In genomic region chr7:88253640-88254039, GRCh38 we compare ENCODE assay signal across 24 cellular contexts. TPM values are rescaled to one million over a fixed set of nuclear protein-coding genes. Genes with fewer than 3 reads are reported as not detected.
DNase-seq lines count a peak whose midpoint lies in the region; ATAC-seq, FAIRE-seq and TF ChIP-seq lines count a peak whose summit lies in the region.
"Had no signal": no experiment of that assay in that cellular context is flagged by ENCODE, and none has a peak within 500 bp of the region (broad histone marks: within the 10 kb centered on the region; RNA-seq: fewer than 3 reads in every experiment).

No MANE protein-coding gene starts in this region.

- no peaks in the 10 kb centered on the region for H3K27me3 Mint-ChIP-seq in Calu3 (ENCODE audit: unreplicated experiment)
- H3K27me3 Mint-ChIP-seq: CD4-positive, CD25-positive, alpha-beta regulatory T cell had no signal

- H3K27ac ChIP-seq in HEK293 (ENCODE audit: extremely low read depth, low read depth, low read length), result no peak overlapping the region
- H3K27ac ChIP-seq in K562 (ENCODE audit: extremely low read depth, low read depth, low read length), result no peak overlapping the region
- H3K27ac ChIP-seq: BLaER1, C4-2B had no signal

- no peak for TF ChIP-seq POLR2A in K562 (conservative IDR thresholded peaks at IDR 0.05)

- TF ChIP-seq EP300 in K562 (IDR thresholded peaks at IDR 0.05; ENCODE audit: low read length), result no peak

- in situ Hi-C loops in K562 (cut with MboI), result no loop called here

- no peaks in the 10 kb centered on the region for H3K36me3 Mint-ChIP-seq in Calu3 (ENCODE audit: insufficient read depth, unreplicated experiment)
- H3K36me3 Mint-ChIP-seq: CD4-positive, CD25-positive, alpha-beta regulatory T cell; CD8-positive, alpha-beta T cell had no signal

- H3K79me2 ChIP-seq in K562 (ENCODE audit: control insufficient read depth, insufficient read depth, low read length), result no peaks in the 10 kb centered on the region

- no peaks in the 10 kb centered on the region for H3K27me3 ChIP-seq in K562 (ENCODE audit: control insufficient read depth in 2 of 2, insufficient read depth in 2 of 2, low read length in 2 of 2)
- H3K27me3 ChIP-seq: BLaER1 had no signal

- H3K27ac Mint-ChIP-seq in Calu3 (ENCODE audit: unreplicated experiment), result peak overlapping the region; percentile 40
- H3K27ac Mint-ChIP-seq: B cell; CD4-positive, CD25-positive, alpha-beta regulatory T cell; CD8-positive, alpha-beta T cell; GM23338; H9 had no signal

- H3K4me1 ChIP-seq in HEK293 (ENCODE audit: control insufficient read depth, insufficient read depth, low read length) (no peaks in the 10 kb centered on the region), K562 (replicated peaks in 1 of 2; ENCODE audit: control insufficient read depth in 2 of 2, insufficient read depth in 2 of 2, low read length in 2 of 2) (no peaks in the 10 kb centered on the region)
- H3K4me1 ChIP-seq: BLaER1, Caco-2 had no signal

- BruUV-seq in Calu3 (replicated peaks; lab: Mats Ljungman, UMichigan) (no TSS peak), K562 (replicated peaks; lab: Mats Ljungman, UMichigan) (no TSS peak)

- POLR2A ChIA-PET in HEK293 (lab: Yijun Ruan, JAX), result no interaction called here
- POLR2A ChIA-PET in K562 (lab: Yijun Ruan, JAX), result no interaction called here

- ATAC-seq in K562 (no peak), left ventricle myocardium superior (no peak), HG02884 (IDR thresholded peaks at IDR 0.05; ENCODE audit: unreplicated experiment) (no peak)
- ATAC-seq: CD8-positive, alpha-beta T cell; GM23338 had no signal

- no peaks in the 10 kb centered on the region for H4K20me1 ChIP-seq in K562 (replicated peaks; ENCODE audit: control insufficient read depth, insufficient read depth, low read length)
- H4K20me1 ChIP-seq: BLaER1 had no signal

- intact Hi-C loops in Calu3 (cut with micrococcal nuclease; ENCODE audit: unreplicated experiment), result no loop called here
- intact Hi-C loops in K562 (cut with micrococcal nuclease), result no loop called here
- intact Hi-C loops in left ventricle myocardium superior (cut with micrococcal nuclease), result no loop called here

- no peak for TF ChIP-seq RAD21 in K562 (CRISPR knock-in tag; conservative IDR thresholded peaks at IDR 0.05 in 1 of 2, IDR thresholded peaks at IDR 0.05 in 1 of 2)

- peaks cover 33% of the 10 kb centered on the region for H3K4me1 Mint-ChIP-seq in Calu3 (ENCODE audit: low read depth, unreplicated experiment)
- H3K4me1 Mint-ChIP-seq: B cell; CD4-positive, CD25-positive, alpha-beta regulatory T cell; GM23338; H9 had no signal

- H3K4me3 ChIP-seq in HEK293 (ENCODE audit: low read depth, low read length), result no peak overlapping the region
- H3K4me3 ChIP-seq in K562, result no peak overlapping the region
- H3K4me3 ChIP-seq: BLaER1, GM23338 had no signal

- no peak overlapping the region for H2AFZ ChIP-seq in K562 (ENCODE audit: low read depth, low read length)
- H2AFZ ChIP-seq: GM23338 had no signal

- DNase-seq in Calu3 (no peak), K562 (ENCODE audit: extremely low read depth in 1 of 4, low spot score in 3 of 4) (no peak), left ventricle myocardium superior (no peak), D341Med (ENCODE audit: low spot score) (no peak)
- DNase-seq: Caco-2; CD4-positive, CD25-positive, alpha-beta regulatory T cell; CD8-positive, alpha-beta T cell; DMS53; DMS79 treated with DMSO at 0.1 percent for 48 hours; GF-D8; H9 had no signal

- no peak overlapping the region for H3K4me2 ChIP-seq in K562 (ENCODE audit: insufficient read depth, low read length)
- H3K4me2 ChIP-seq: BLaER1, GM23338 had no signal

- no peaks in the 10 kb centered on the region for H3K36me3 ChIP-seq in HEK293 (ENCODE audit: control insufficient read depth in 2 of 2, insufficient read depth in 1 of 2, low read length in 2 of 2)
- H3K36me3 ChIP-seq in K562 (ENCODE audit: control insufficient read depth, insufficient read depth, low read length), result no peaks in the 10 kb centered on the region
- H3K36me3 ChIP-seq: BLaER1 had no signal

- H3K9me3 ChIP-seq in HEK293 (ENCODE audit: control insufficient read depth, insufficient read depth, low read depth, low read length) (no peaks in the 10 kb centered on the region), K562 (replicated peaks; ENCODE audit: control insufficient read depth, insufficient read depth, low read depth, low read length) (no peaks in the 10 kb centered on the region; the same call in 1 of the 2 replicates)
- H3K9me3 ChIP-seq: Caco-2 had no signal

- H3K9ac ChIP-seq in K562 (ENCODE audit: insufficient read depth in 1 of 2, low read depth in 2 of 2, low read length in 2 of 2), result no peak overlapping the region
- H3K9ac ChIP-seq: BLaER1 had no signal

- no peak for TF ChIP-seq CTCF in Calu3 (IDR thresholded peaks at IDR 0.05; ENCODE audit: unreplicated experiment)
- TF ChIP-seq CTCF in HEK293 (tag by site-specific recombination; IDR thresholded peaks at IDR 0.05), result no peak
- no peak for TF ChIP-seq CTCF in K562 (IDR thresholded peaks at IDR 0.05 in 2 of 3, conservative IDR thresholded peaks at IDR 0.05 in 1 of 3; ENCODE audit: insufficient read depth in 2 of 3, low read depth in 1 of 3, low read length in 3 of 3)

- no peak for FAIRE-seq in K562 (lab: Jason Lieb, UNC)
- FAIRE-seq: GM12891, GM18507 had no signal

- no peaks in the 10 kb centered on the region for H3K9me1 ChIP-seq in K562 (ENCODE audit: control insufficient read depth, insufficient read depth, low read length)

- H3K9me3 Mint-ChIP-seq in Calu3 (ENCODE audit: low read depth, unreplicated experiment), result peaks cover 15% of the 10 kb centered on the region

- CTCF ChIA-PET in Calu3 (lab: Charles Lee) (interaction anchor here (0.9 kb wide), 1 partner anchor 10 kb away, joined by 3 read pairs; no protein-coding TSS in a partner anchor), HEK293 (lab: Yijun Ruan, JAX) (interaction anchor here (0.7 to 1.3 kb wide), 2 partner anchors 10 to 56 kb away, joined by 3 to 4 read pairs; no protein-coding TSS in a partner anchor), K562 (lab: Yijun Ruan, JAX; ENCODE audit: low intra/inter-chr PET ratio) (no interaction called here)

- no peak overlapping the region for H3K4me3 Mint-ChIP-seq in Calu3 (ENCODE audit: low read depth, unreplicated experiment)
- H3K4me3 Mint-ChIP-seq: B cell; CD4-positive, CD25-positive, alpha-beta regulatory T cell; CD8-positive, alpha-beta T cell; GM23338; H9 had no signal

TF ChIP-seq in HEK293, 187 proteins besides CTCF, POLR2A, EP300 and RAD21:
- TF ChIP-seq OVOL3 (tag by site-specific recombination; IDR thresholded peaks at IDR 0.05) (no peak), ZNF791 (tag by site-specific recombination; IDR thresholded peaks at IDR 0.05) (peak; percentile 81), ZNF624 (tag by site-specific recombination; IDR thresholded peaks at IDR 0.05) (no peak), PRDM1 (tag by site-specific recombination; IDR thresholded peaks at IDR 0.05) (no peak)

TF ChIP-seq in K562, 482 proteins besides CTCF, POLR2A, EP300 and RAD21 (continues in another document):
- peak; percentile 63 for TF ChIP-seq ZNF766 (CRISPR knock-in tag; conservative IDR thresholded peaks at IDR 0.05)

RNA-seq across cellular contexts. Expression of gene SRI, which starts 33.8 kb away (rescaled TPM):
- total RNA-seq in Calu3 (2022) (148 and 173 TPM in 2 replicates), K562 (2014; rRNA removed) (45.8 and 56.4 TPM in 2 replicates), K562 (2014; rRNA removed; fragmentation: Illumina TruSeq; extraction: Trizol) (144 and 160 TPM in 2 replicates), K562 (2015; rRNA removed; fragmentation: Illumina TruSeq; extraction: Trizol) (119 and 120 TPM in 2 replicates), K562 (2021) (119 and 122 TPM in 2 replicates), left ventricle myocardium superior (88.9 TPM)
- total RNA-seq in K562 (2011; cell fraction: chromatin; rRNA removed; ENCODE audit: low replicate concordance), result 20.6 and 48.3 TPM in 2 replicates
- 20.0 and 20.3 TPM in 2 replicates for total RNA-seq in K562 (2011; cell fraction: nucleolus; rRNA removed)
- 30.4 and 46.4 TPM in 2 replicates for total RNA-seq in K562 (2011; cell fraction: nucleoplasm; rRNA removed)
- polyA plus RNA-seq in K562 (2011; rRNA removed) (98.7 and 158 TPM in 2 replicates), K562 (2014; fragmentation: Illumina TruSeq; extraction: Trizol) (135 and 156 TPM in 2 replicates), K562 (2014; fragmentation: Nextera tagmentation; extraction: Ambion mirVana) (100 to 1,000 TPM in 1 of 2 experiments, 10 to 100 TPM in 1; 68.3 to 111 TPM), K562 (2014; rRNA removed) (110 and 113 TPM in 2 replicates)
- 43.4 and 74.5 TPM in 2 replicates for polyA plus RNA-seq in K562 (2011; cell fraction: cytosol; rRNA removed)
- 48.0 and 68.7 TPM in 2 replicates for polyA plus RNA-seq in K562 (2011; cell fraction: nucleus; rRNA removed)
- polyA plus RNA-seq in K562 (2012), result 150 and 151 TPM in 2 replicates
- polyA minus RNA-seq in K562 (2011; rRNA and poly(A)+ RNA removed), result 65.9 and 73.3 TPM in 2 replicates
- polyA minus RNA-seq in K562 (2011; cell fraction: cytosol; rRNA and poly(A)+ RNA removed), result 30.9 and 43.7 TPM in 2 replicates
- polyA minus RNA-seq in K562 (2011; cell fraction: nucleus; rRNA and poly(A)+ RNA removed), result 16.8 and 29.3 TPM in 2 replicates

RNA-seq across cellular contexts. Expression of gene STEAP4, which starts 53.1 kb away (rescaled TPM):
- total RNA-seq in Calu3 (2022) (7.4 and 11.3 TPM in 2 replicates), K562 (2014; rRNA removed) (not detected in 2 replicates), K562 (2014; rRNA removed; fragmentation: Illumina TruSeq; extraction: Trizol) (not detected in 2 replicates), K562 (2015; rRNA removed; fragmentation: Illumina TruSeq; extraction: Trizol) (not detected in 2 replicates), K562 (2021) (0.07 and 0.11 TPM in 2 replicates), left ventricle myocardium superior (21.7 TPM)
- total RNA-seq in K562 (2011; cell fraction: chromatin; rRNA removed; ENCODE audit: low replicate concordance), result not detected in 2 replicates
- not detected in 2 replicates for total RNA-seq in K562 (2011; cell fraction: nucleolus; rRNA removed)
- total RNA-seq in K562 (2011; cell fraction: nucleoplasm; rRNA removed), result not detected in 2 replicates
- polyA plus RNA-seq in K562 (2011; rRNA removed) (not detected in 2 replicates), K562 (2014; fragmentation: Illumina TruSeq; extraction: Trizol) (not detected in 2 replicates), K562 (2014; fragmentation: Nextera tagmentation; extraction: Ambion mirVana) (not detected), K562 (2014; rRNA removed) (not detected in 2 replicates)
- not detected in 2 replicates for polyA plus RNA-seq in K562 (2011; cell fraction: cytosol; rRNA removed)
- polyA plus RNA-seq in K562 (2011; cell fraction: nucleus; rRNA removed), result not detected in 2 replicates
- polyA plus RNA-seq in K562 (2012), result not detected in 2 replicates
- not detected in 2 replicates for polyA minus RNA-seq in K562 (2011; rRNA and poly(A)+ RNA removed)
- not detected in 2 replicates for polyA minus RNA-seq in K562 (2011; cell fraction: cytosol; rRNA and poly(A)+ RNA removed)
- polyA minus RNA-seq in K562 (2011; cell fraction: nucleus; rRNA and poly(A)+ RNA removed), result not detected in 2 replicates
- total RNA-seq: A172; A673; B cell; Caco-2; CD4-positive, CD25-positive, alpha-beta regulatory T cell; CD8-positive, alpha-beta T cell; Daoy; G401; GM23338; H9 had no signal
- polyA plus RNA-seq: AG04450; CD4-positive, CD25-positive, alpha-beta regulatory T cell had no signal
